ENCODE assay signal across 8 cellular contexts in the genomic region with DNA sequence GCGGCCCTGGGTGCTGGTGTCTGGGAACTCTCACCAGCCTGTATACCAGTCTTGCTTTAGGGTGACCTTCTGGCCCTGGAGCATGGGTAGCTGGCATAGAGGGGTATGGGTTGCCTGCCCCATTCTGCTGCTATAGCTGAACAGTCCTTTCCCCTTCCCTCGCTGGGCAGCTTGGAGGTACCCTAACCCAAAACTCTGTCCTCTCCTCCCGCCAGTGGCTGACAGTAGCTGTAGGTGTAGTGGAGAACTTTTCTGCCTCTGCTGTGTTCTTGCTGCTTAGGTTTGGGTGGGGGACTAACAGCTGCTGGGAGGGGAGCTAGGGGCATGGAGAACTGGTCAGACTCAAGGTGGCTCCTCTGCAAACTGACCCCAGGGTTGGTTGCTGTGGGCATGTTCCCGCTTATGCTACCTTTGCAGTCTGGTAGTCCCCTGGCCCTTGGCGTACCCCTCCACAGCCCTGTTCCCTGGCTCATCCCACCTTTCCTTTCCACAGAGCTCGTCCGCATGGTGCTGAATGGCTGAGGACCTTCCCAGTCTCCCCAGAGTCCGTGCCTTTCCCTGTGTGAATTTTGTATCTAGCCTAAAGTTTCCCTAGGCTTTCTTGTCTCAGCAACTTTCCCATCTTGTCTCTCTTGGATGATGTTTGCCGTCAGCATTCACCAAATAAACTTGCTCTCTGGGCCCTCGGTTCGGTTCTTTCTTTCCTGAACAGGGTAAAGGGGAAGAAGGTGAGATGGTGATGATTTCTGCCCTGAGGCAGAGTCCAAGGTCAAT. TPM values are rescaled to one million over a fixed set of nuclear protein-coding genes. Genes with fewer than 3 reads are reported as not detected.
DNase-seq lines count a peak whose midpoint lies in the region; ATAC-seq and TF ChIP-seq lines count a peak whose summit lies in the region.
"Had no signal": no experiment of that assay in that cellular context is flagged by ENCODE, and none has a peak within 500 bp of the region (broad histone marks: within the 10 kb centered on the region; RNA-seq: fewer than 3 reads in every experiment).

No MANE protein-coding gene starts in this region.

- ATAC-seq in stimulated activated naive CD8-positive, alpha-beta T cell treated with anti-CD3 and anti-CD28 coated beads, Interleukin-15, amount 100 ng/mL, for 72 hours = no peak
- ATAC-seq in GM21717 (IDR thresholded peaks at IDR 0.05; ENCODE audit: unreplicated experiment) = no peak

- peaks cover 41% of the 10 kb centered on the region for H3K4me1 Mint-ChIP-seq in HFFc6 (ENCODE audit: low read depth)
- peaks cover 35% of the 10 kb centered on the region for H3K4me1 Mint-ChIP-seq in activated T-helper 2 cell treated with anti-CD3 and anti-CD28 coated beads, Interferon-gamma antibody, Interleukin-2, Interleukin-4, amounts not matched to agents 10 μg/mL and 5 μg/mL and 100 μg/mL, durations not matched to agents 14 hours and 24 hours and 36 hours (ENCODE audit: low read depth)
- H3K4me1 Mint-ChIP-seq in stimulated activated naive CD8-positive, alpha-beta T cell treated with anti-CD3 and anti-CD28 coated beads, Interleukin-15, amount 100 ng/mL, for 72 hours = peaks cover 50% of the 10 kb centered on the region

- DNase-seq in HFFc6 = no peak
- DNase-seq in activated T-helper 2 cell treated with anti-CD3 and anti-CD28 coated beads, Interferon-gamma antibody, Interleukin-2, Interleukin-4, amounts not matched to agents 10 μg/mL and 5 μg/mL and 100 μg/mL, durations not matched to agents 14 hours and 24 hours and 36 hours (ENCODE audit: low spot score) = no peak
- DNase-seq in stimulated activated naive CD8-positive, alpha-beta T cell treated with anti-CD3 and anti-CD28 coated beads, Interleukin-15, amount 100 ng/mL, for 72 hours = no peak
- DNase-seq in effector CD4-positive, alpha-beta T cell = no peak
- no peak for DNase-seq in medulla oblongata (ENCODE audit: extremely low spot score)
- DNase-seq: H7 had no signal

- 0 out of 2 replicates have a peak overlapping the region, but pooled peaks have one; percentile 24 for H3K4me3 ChIP-seq in iPS-18c (ENCODE audit: insufficient read depth, low read depth, low read length)

- peak overlapping the region; percentile 98 for H3K4me3 Mint-ChIP-seq in HFFc6
- H3K4me3 Mint-ChIP-seq in activated T-helper 2 cell treated with anti-CD3 and anti-CD28 coated beads, Interferon-gamma antibody, Interleukin-2, Interleukin-4, amounts not matched to agents 10 μg/mL and 5 μg/mL and 100 μg/mL, durations not matched to agents 14 hours and 24 hours and 36 hours (ENCODE audit: low read depth) = peak overlapping the region; percentile 97
- H3K4me3 Mint-ChIP-seq in stimulated activated naive CD8-positive, alpha-beta T cell treated with anti-CD3 and anti-CD28 coated beads, Interleukin-15, amount 100 ng/mL, for 72 hours = peak overlapping the region; percentile 87 to 96

- intact Hi-C loops in activated T-helper 2 cell treated with anti-CD3 and anti-CD28 coated beads, Interferon-gamma antibody, Interleukin-2, Interleukin-4, amounts not matched to agents 10 μg/mL and 5 μg/mL and 100 μg/mL, durations not matched to agents 14 hours and 24 hours and 36 hours (cut with micrococcal nuclease) = no loop called here

- peaks cover 40% of the 10 kb centered on the region for H3K27me3 Mint-ChIP-seq in HFFc6 (ENCODE audit: insufficient read depth)
- no peaks in the 10 kb centered on the region for H3K27me3 Mint-ChIP-seq in activated T-helper 2 cell treated with anti-CD3 and anti-CD28 coated beads, Interferon-gamma antibody, Interleukin-2, Interleukin-4, amounts not matched to agents 10 μg/mL and 5 μg/mL and 100 μg/mL, durations not matched to agents 14 hours and 24 hours and 36 hours (ENCODE audit: low read depth)
- no peaks in the 10 kb centered on the region for H3K27me3 Mint-ChIP-seq in stimulated activated naive CD8-positive, alpha-beta T cell treated with anti-CD3 and anti-CD28 coated beads, Interleukin-15, amount 100 ng/mL, for 72 hours

- TF ChIP-seq CTCF in HFFc6 (IDR thresholded peaks at IDR 0.05) = no peak

- no peaks in the 10 kb centered on the region for H3K9me3 ChIP-seq in iPS-18c (ENCODE audit: control insufficient read depth, insufficient read depth, low read length)

- peak overlapping the region; percentile 96 for H3K27ac Mint-ChIP-seq in HFFc6
- H3K27ac Mint-ChIP-seq in activated T-helper 2 cell treated with anti-CD3 and anti-CD28 coated beads, Interferon-gamma antibody, Interleukin-2, Interleukin-4, amounts not matched to agents 10 μg/mL and 5 μg/mL and 100 μg/mL, durations not matched to agents 14 hours and 24 hours and 36 hours = peak overlapping the region; percentile 86
- peak overlapping the region; percentile 77 to 99 for H3K27ac Mint-ChIP-seq in stimulated activated naive CD8-positive, alpha-beta T cell treated with anti-CD3 and anti-CD28 coated beads, Interleukin-15, amount 100 ng/mL, for 72 hours

- peaks cover 12% of the 10 kb centered on the region for H3K9me3 Mint-ChIP-seq in HFFc6
- H3K9me3 Mint-ChIP-seq in activated T-helper 2 cell treated with anti-CD3 and anti-CD28 coated beads, Interferon-gamma antibody, Interleukin-2, Interleukin-4, amounts not matched to agents 10 μg/mL and 5 μg/mL and 100 μg/mL, durations not matched to agents 14 hours and 24 hours and 36 hours = no peaks in the 10 kb centered on the region
- H3K9me3 Mint-ChIP-seq in stimulated activated naive CD8-positive, alpha-beta T cell treated with anti-CD3 and anti-CD28 coated beads, Interleukin-15, amount 100 ng/mL, for 72 hours = no peaks in the 10 kb centered on the region

- peaks cover 51% of the 10 kb centered on the region for H3K36me3 Mint-ChIP-seq in HFFc6 (ENCODE audit: low read depth)
- H3K36me3 Mint-ChIP-seq in activated T-helper 2 cell treated with anti-CD3 and anti-CD28 coated beads, Interferon-gamma antibody, Interleukin-2, Interleukin-4, amounts not matched to agents 10 μg/mL and 5 μg/mL and 100 μg/mL, durations not matched to agents 14 hours and 24 hours and 36 hours (ENCODE audit: low read depth) = peaks cover 81% of the 10 kb centered on the region

RNA-seq across cellular contexts. Expression of gene MYL6, which starts 2.9 kb away (rescaled TPM):
- 1,000 to 10,000 TPM; 2,668 to 3,384 (median 3,141) TPM for total RNA-seq in HFFc6 (2021; fragmentation: NEBNext Ultra II Directional; extraction: Animal tissue kit (Norgen Biotek cat#: 25700))
- 1,051 and 1,067 TPM in 2 replicates for total RNA-seq in activated T-helper 2 cell treated with anti-CD3 and anti-CD28 coated beads, Interferon-gamma antibody, Interleukin-2, Interleukin-4, amounts not matched to agents 10 μg/mL and 5 μg/mL and 100 μg/mL, durations not matched to agents 14 hours and 24 hours and 36 hours

RNA-seq across cellular contexts. Expression of gene MYL6B, which starts 8.7 kb away (rescaled TPM):
- 100 to 1,000 TPM in 5 of 6 experiments, 10 to 100 TPM in 1; 84.5 to 119 (median 108) TPM for total RNA-seq in HFFc6 (2021; fragmentation: NEBNext Ultra II Directional; extraction: Animal tissue kit (Norgen Biotek cat#: 25700))
- total RNA-seq in activated T-helper 2 cell treated with anti-CD3 and anti-CD28 coated beads, Interferon-gamma antibody, Interleukin-2, Interleukin-4, amounts not matched to agents 10 μg/mL and 5 μg/mL and 100 μg/mL, durations not matched to agents 14 hours and 24 hours and 36 hours = 89.7 and 94.3 TPM in 2 replicates

RNA-seq across cellular contexts. Expression of gene SMARCC2, which starts 28.2 kb away (rescaled TPM):
- total RNA-seq in HFFc6 (2021; fragmentation: NEBNext Ultra II Directional; extraction: Animal tissue kit (Norgen Biotek cat#: 25700)) = 10 to 100 TPM; 72.1 to 99.8 (median 87.1) TPM
- 131 and 136 TPM in 2 replicates for total RNA-seq in activated T-helper 2 cell treated with anti-CD3 and anti-CD28 coated beads, Interferon-gamma antibody, Interleukin-2, Interleukin-4, amounts not matched to agents 10 μg/mL and 5 μg/mL and 100 μg/mL, durations not matched to agents 14 hours and 24 hours and 36 hours

RNA-seq across cellular contexts. Expression of gene ESYT1, which starts 33.0 kb away (rescaled TPM):
- 100 to 1,000 TPM; 136 to 174 (median 151) TPM for total RNA-seq in HFFc6 (2021; fragmentation: NEBNext Ultra II Directional; extraction: Animal tissue kit (Norgen Biotek cat#: 25700))
- 154 TPM in 2 replicates for total RNA-seq in activated T-helper 2 cell treated with anti-CD3 and anti-CD28 coated beads, Interferon-gamma antibody, Interleukin-2, Interleukin-4, amounts not matched to agents 10 μg/mL and 5 μg/mL and 100 μg/mL, durations not matched to agents 14 hours and 24 hours and 36 hours

RNA-seq across cellular contexts. Expression of gene ZC3H10, which starts 43.0 kb away (rescaled TPM):
- total RNA-seq in HFFc6 (2021; fragmentation: NEBNext Ultra II Directional; extraction: Animal tissue kit (Norgen Biotek cat#: 25700)) = 1 to 10 TPM; 3.3 to 4.7 (median 3.8) TPM
- total RNA-seq in activated T-helper 2 cell treated with anti-CD3 and anti-CD28 coated beads, Interferon-gamma antibody, Interleukin-2, Interleukin-4, amounts not matched to agents 10 μg/mL and 5 μg/mL and 100 μg/mL, durations not matched to agents 14 hours and 24 hours and 36 hours = 7.7 and 9.2 TPM in 2 replicates
